Comparison of ENCODE assay signal across 8 cellular contexts in the genomic region with DNA sequence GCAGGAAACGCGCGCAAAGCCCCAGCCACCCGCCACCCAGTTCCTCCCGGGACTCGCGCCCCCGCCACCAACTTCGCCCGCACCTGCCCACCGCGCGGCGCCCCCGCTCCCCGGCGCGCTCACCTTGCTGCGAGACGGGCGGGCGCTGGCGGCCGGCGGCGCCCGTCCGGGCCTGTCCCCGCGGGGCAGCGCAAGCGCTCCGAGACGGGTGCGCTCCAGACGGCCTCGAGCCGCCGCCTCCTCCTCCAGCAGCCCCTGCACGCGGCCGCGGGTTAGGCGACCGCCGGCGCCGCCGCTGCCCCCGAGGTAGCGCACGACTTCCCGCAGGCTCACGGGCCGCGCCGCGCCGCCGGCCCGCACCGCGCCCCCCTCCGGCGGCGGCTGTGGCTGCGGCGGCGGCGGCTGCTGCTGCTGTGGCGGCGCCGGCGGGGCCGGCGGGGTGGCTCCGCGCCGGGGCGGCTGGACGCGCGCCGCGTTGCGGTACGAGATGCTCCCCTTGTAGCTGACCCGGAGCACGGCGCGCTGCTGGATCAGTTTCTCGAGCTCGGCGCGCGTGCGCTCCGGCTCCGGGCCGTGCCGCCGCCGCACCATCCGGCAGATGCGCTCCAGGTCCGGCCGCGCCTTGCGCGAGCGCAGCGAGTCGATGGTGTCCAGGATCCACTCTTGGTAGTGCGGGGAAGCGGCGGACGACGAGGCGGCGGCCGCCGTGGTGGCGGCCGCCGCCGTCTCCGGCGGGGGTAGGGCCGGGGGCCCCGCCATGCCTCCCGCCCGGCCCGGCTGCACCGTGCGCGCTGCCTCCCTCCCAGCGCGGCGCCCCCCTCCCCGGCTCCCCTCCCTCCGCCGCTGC. TPM values are rescaled to one million over a fixed set of nuclear protein-coding genes. Genes with fewer than 3 reads are reported as not detected.
DNase-seq lines count a peak whose midpoint lies in the region; TF ChIP-seq lines count a peak whose summit lies in the region.

No MANE protein-coding gene starts in this region.

- peak overlapping the region; percentile 29 for H3K27ac Mint-ChIP-seq in Caco-2 (ENCODE audit: unreplicated experiment)

- no peak for TF ChIP-seq EP300 in ovary (IDR thresholded peaks at IDR 0.05)

- DNase-seq in Caco-2, result peak; percentile 62 to 69
- peak; percentile 92 for DNase-seq in H7
- DNase-seq in activated naive CD4-positive, alpha-beta T cell (lab: John Stamatoyannopoulos, UW), result peak in 3 of 4 experiments; percentile 16 to 49 (median 24)
- peak; percentile 50 for DNase-seq in globus pallidus (ENCODE audit: low spot score)
- peak; percentile 53 to 78 (median 70) for DNase-seq in ovary
- DNase-seq in NCI-H774 (lab: John Stamatoyannopoulos, UW), result no peak
- no peak for DNase-seq in middle frontal gyrus (ENCODE audit: extremely low spot score, low spot score)

- no peaks in the 10 kb centered on the region for H3K27me3 Mint-ChIP-seq in Caco-2 (ENCODE audit: insufficient read depth, unreplicated experiment)

- BruUV-seq in Caco-2 (replicated peaks; lab: Mats Ljungman, UMichigan), result no TSS peak

- TF ChIP-seq POLR2A in ovary (IDR thresholded peaks at IDR 0.05), result no peak

- intact Hi-C loops in Caco-2 (cut with micrococcal nuclease; ENCODE audit: unreplicated experiment), result no loop called here
- intact Hi-C loops in ovary (cut with DNase I), result loop anchor here in 2 of 4 donors (10.0 kb wide), 2 partner anchors 45 to 325 kb away; partner anchors contain the start of genes ASF1B (in 1 of the 2) and MRI1 (in 1 of the 2)

- CTCF ChIA-PET in Caco-2 (lab: Charles Lee), result interaction anchor here (0.8 kb wide), 1 partner anchor 47 kb away, joined by 7 read pairs; the partner anchor contains the start of gene ASF1B

- H3K27ac ChIP-seq in ovary, result peak overlapping the region; percentile 91 to 94

- H3K27me3 ChIP-seq in Caco-2 (replicated peaks; ENCODE audit: control insufficient read depth, insufficient read depth, low read length), result no peaks in the 10 kb centered on the region
- peaks cover 16% of the 10 kb centered on the region for H3K27me3 ChIP-seq in H7 (ENCODE audit: control insufficient read depth, insufficient read depth, low read length)
- no peaks in the 10 kb centered on the region for H3K27me3 ChIP-seq in ovary

- no peaks in the 10 kb centered on the region for H3K36me3 ChIP-seq in Caco-2 (ENCODE audit: control insufficient read depth, insufficient read depth, low read length)
- peaks cover 2% of the 10 kb centered on the region for H3K36me3 ChIP-seq in H7 (replicated peaks; ENCODE audit: control insufficient read depth, insufficient read depth, low read length)
- H3K36me3 ChIP-seq in ovary, result no peaks in the 10 kb centered on the region

- peak overlapping the region; percentile 63 for H3K4me3 ChIP-seq in Caco-2 (ENCODE audit: low read depth, low read length)
- H3K4me3 ChIP-seq in H7 (ENCODE audit: insufficient read depth, low read depth, low read length), result peak overlapping the region; percentile 66
- H3K4me3 ChIP-seq in ovary, result peak overlapping the region; percentile 85

- peak overlapping the region; percentile 76 for H3K4me3 Mint-ChIP-seq in Caco-2 (ENCODE audit: unreplicated experiment)

- TF ChIP-seq CTCF in Caco-2 (IDR thresholded peaks at IDR 0.05; ENCODE audit: insufficient read depth in 1 of 2, low read depth in 1 of 2, low read length in 1 of 2, severe bottlenecking in 1 of 2, unreplicated experiment in 1 of 2) (no peak), ovary (IDR thresholded peaks at IDR 0.05) (no peak)

- peaks cover 36% of the 10 kb centered on the region for H3K36me3 Mint-ChIP-seq in Caco-2 (ENCODE audit: insufficient read depth, unreplicated experiment)

- POLR2A ChIA-PET in Caco-2 (lab: Charles Lee), result interaction anchor here (0.6 to 0.7 kb wide), 2 partner anchors 239 to 600 kb away, joined by 4 to 6 read pairs; partner anchors contain the start of gene ZNF333

- peaks cover 7% of the 10 kb centered on the region; the same call in 1 of the 2 replicates for H3K9me3 ChIP-seq in Caco-2
- no peaks in the 10 kb centered on the region for H3K9me3 ChIP-seq in ovary

- 1 to 2% (median 1%) methylated on average over 31 to 140 of the region's 142 CpGs for whole genome bisulfite sequencing in ovary, 3 donors

- H3K4me1 ChIP-seq in Caco-2, result no peaks in the 10 kb centered on the region
- peaks cover 5% of the 10 kb centered on the region for H3K4me1 ChIP-seq in ovary (ENCODE audit: insufficient read depth)

- peaks cover 14% of the 10 kb centered on the region for H3K4me1 Mint-ChIP-seq in Caco-2 (ENCODE audit: low read depth, unreplicated experiment)

- H3K9me3 Mint-ChIP-seq in Caco-2 (ENCODE audit: unreplicated experiment), result no peaks in the 10 kb centered on the region

TF ChIP-seq in PFSK-1, 5 proteins besides CTCF, POLR2A, EP300 and RAD21:
- no peak for TF ChIP-seq TAF1 (IDR thresholded peaks at IDR 0.05; ENCODE audit: borderline replicate concordance, insufficient read depth, low read length)
- TF ChIP-seq FOXP2 (optimal IDR thresholded peaks at IDR 0.05; ENCODE audit: borderline replicate concordance, extremely low read depth, extremely low read length, insufficient read depth), result peak; percentile 6

RNA-seq across cellular contexts. Expression of gene SAMD1, which starts 0.7 kb away (rescaled TPM):
- total RNA-seq in Caco-2 (2022) (38.3 and 47.1 TPM in 2 replicates), ovary (10 to 100 TPM; 13.6 to 68.3 (median 41.0) TPM)
- total RNA-seq in H7 (2014; rRNA removed; shearing (Covaris generic)), result 107 and 128 TPM in 2 replicates
- 64.6 TPM for polyA plus RNA-seq in PFSK-1 (2012; ENCODE audit: insufficient read length, low read depth)
- polyA plus RNA-seq in ovary, result 10 to 100 TPM; 10.5 to 23.6 TPM

RNA-seq across cellular contexts. Expression of gene C19orf67, which starts 4.3 kb away (rescaled TPM):
- total RNA-seq in Caco-2 (2022) (not detected in 2 replicates), ovary (not detected)
- 0.94 and 1.3 TPM in 2 replicates for total RNA-seq in H7 (2014; rRNA removed; shearing (Covaris generic))
- not detected for polyA plus RNA-seq in PFSK-1 (2012; ENCODE audit: insufficient read length, low read depth)
- polyA plus RNA-seq in ovary, result under 1 TPM in 1 of 2 donors, not detected in 1; 0.08 TPM

RNA-seq across cellular contexts. Expression of gene MISP3, which starts 17.3 kb away (rescaled TPM):
- total RNA-seq in Caco-2 (2022) (5.2 TPM in 2 replicates), ovary (10 to 100 TPM in 1 of 7 donors, 1 to 10 TPM in 1, under 1 TPM in 5; 0.28 to 13.9 (median 0.53) TPM)
- 0.52 and 0.92 TPM in 2 replicates for total RNA-seq in H7 (2014; rRNA removed; shearing (Covaris generic))
- 1.5 TPM for polyA plus RNA-seq in PFSK-1 (2012; ENCODE audit: insufficient read length, low read depth)
- 1 to 10 TPM in 1 of 2 donors, under 1 TPM in 1; 0.80 to 1.3 TPM for polyA plus RNA-seq in ovary

RNA-seq across cellular contexts. Expression of gene PRKACA, which starts 27.7 kb away (rescaled TPM):
- total RNA-seq in Caco-2 (2022) (46.4 and 51.9 TPM in 2 replicates), ovary (100 to 1,000 TPM in 5 of 7 donors, 10 to 100 TPM in 2; 33.3 to 280 (median 201) TPM)
- 31.0 and 31.7 TPM in 2 replicates for total RNA-seq in H7 (2014; rRNA removed; shearing (Covaris generic))
- 39.4 TPM for polyA plus RNA-seq in PFSK-1 (2012; ENCODE audit: insufficient read length, low read depth)
- polyA plus RNA-seq in ovary, result 100 to 1,000 TPM; 104 to 207 TPM

RNA-seq across cellular contexts. Expression of gene PALM3, which starts 28.0 kb away (rescaled TPM):
- 25.9 TPM in 2 replicates for total RNA-seq in Caco-2 (2022)
- 8.1 and 9.4 TPM in 2 replicates for total RNA-seq in H7 (2014; rRNA removed; shearing (Covaris generic))
- 12.6 TPM for polyA plus RNA-seq in PFSK-1 (2012; ENCODE audit: insufficient read length, low read depth)
- total RNA-seq in ovary, result 1 to 10 TPM in 1 of 7 donors, under 1 TPM in 4, not detected in 2; 0.17 to 2.6 (median 0.48) TPM
- polyA plus RNA-seq in ovary, result under 1 TPM; 0.20 to 0.33 TPM

Comparison
In these comparisons a context has a peak if more than half of its experiments do, and no peak if none do; other contexts are left out.
1. DNase-seq: peak in Caco-2 (2 of 2), H7 (single experiment), activated naive CD4-positive, alpha-beta T cell (3 of 4), globus pallidus (single experiment) and ovary (5 of 5); none in NCI-H774 (single experiment) and middle frontal gyrus (single experiment).
2. Peak in every context shown above with its lines, with median percentiles within 50 percentile points of each other: H3K4me3 ChIP-seq.